In the genomic region with DNA sequence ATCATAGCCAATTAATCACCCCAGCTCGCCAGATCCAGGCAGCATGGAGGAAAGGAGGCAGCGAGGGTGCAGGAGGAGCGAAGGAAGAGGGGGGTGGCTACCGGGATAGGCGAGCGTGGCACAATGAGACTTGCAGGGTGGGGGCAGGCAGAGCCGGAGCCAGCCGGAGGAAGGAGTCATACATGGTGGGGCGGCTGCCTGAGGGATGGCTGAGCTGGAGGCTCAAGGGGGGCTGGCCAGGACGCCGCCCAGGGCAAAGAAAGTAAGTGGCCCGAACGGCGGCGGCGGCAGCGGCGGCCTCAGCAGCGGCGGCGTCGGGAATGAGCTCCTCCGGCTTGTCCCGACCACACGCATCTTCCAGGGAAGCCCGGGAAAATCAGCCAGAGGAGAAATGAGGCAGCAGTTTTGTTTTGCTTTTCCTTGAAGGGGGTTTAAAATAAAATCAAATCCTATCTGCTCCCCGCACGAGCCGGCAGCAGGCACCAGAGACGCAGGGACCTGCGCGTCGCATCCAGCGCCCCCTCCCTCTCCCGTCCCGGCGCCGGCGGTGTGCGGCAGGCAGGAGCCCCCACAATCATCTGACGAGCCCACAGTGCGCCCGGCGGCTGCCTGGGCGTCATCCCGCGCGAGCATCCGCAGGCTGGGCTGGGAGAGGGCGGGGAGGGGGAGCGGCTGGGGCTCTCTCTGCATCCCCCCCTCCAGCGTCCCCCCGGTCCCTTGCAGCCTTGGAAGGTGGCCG, we compare ENCODE assay signal across 13 cellular contexts.
DNase-seq lines count a peak whose midpoint lies in the region; TF ChIP-seq lines count a peak whose summit lies in the region.
"Had no signal": no experiment of that assay in that cellular context is flagged by ENCODE, and none has a peak within 500 bp of the region (broad histone marks: within the 10 kb centered on the region; RNA-seq: fewer than 3 reads in every experiment).

No MANE protein-coding gene starts in this region.

- H3K36me3 ChIP-seq in cardiac muscle cell (no peaks in the 10 kb centered on the region), endodermal cell (ENCODE audit: control insufficient read depth, insufficient read depth, low read length) (no peaks in the 10 kb centered on the region), mesendoderm (ENCODE audit: control insufficient read depth, insufficient read depth, low read length) (no peaks in the 10 kb centered on the region), vagina (no peaks in the 10 kb centered on the region)

- H4K5ac ChIP-seq in mesendoderm (ENCODE audit: low read length) = no peak overlapping the region

- H3K56ac ChIP-seq in mesendoderm (ENCODE audit: low read length) = peak overlapping the region; percentile 84

- H2BK120ac ChIP-seq in mesendoderm (ENCODE audit: low read depth, low read length) = no peak overlapping the region

- peak overlapping the region; percentile 25 for H3K9ac ChIP-seq in endodermal cell (ENCODE audit: extremely low read depth, low read length, poor library complexity, severe bottlenecking)
- peak overlapping the region; percentile 61 for H3K9ac ChIP-seq in mesendoderm (ENCODE audit: low read length)

- DNase-seq in cardiac muscle cell (ENCODE audit: low read depth in 1 of 2, low spot score in 1 of 2) (peak; percentile 22 to 33), cardiac septum (ENCODE audit: low spot score) (no peak), endodermal cell (peak; percentile 77), mesendoderm (peak; percentile 72), vagina (ENCODE audit: extremely low spot score in 2 of 2) (no peak), pons (ENCODE audit: low spot score) (no peak), COR-L47 (lab: John Stamatoyannopoulos, UW) (no peak), HUDEP-2 (lab: John Stamatoyannopoulos, UW; ENCODE audit: unreplicated experiment in 76 of 76) (no peak)
- DNase-seq: activated B cell treated with CpG ODN at 0.5 μM for 24 hours, body of pancreas, NCI-H2081 had no signal

- H3K4me3 Mint-ChIP-seq in endodermal cell = peak overlapping the region; percentile 65
- H3K4me3 Mint-ChIP-seq: activated B cell treated with CpG ODN at 0.5 μM for 24 hours, B cell had no signal

- H4K8ac ChIP-seq in mesendoderm (ENCODE audit: low read depth, low read length) = no peak overlapping the region

- TF ChIP-seq CTCF in cardiac muscle cell (IDR thresholded peaks at IDR 0.05; ENCODE audit: low read depth, low read length) (no peak), endodermal cell (conservative IDR thresholded peaks at IDR 0.05) (no peak), vagina (IDR thresholded peaks at IDR 0.05) (no peak)

- no peaks in the 10 kb centered on the region for H3K4me1 ChIP-seq in cardiac muscle cell (ENCODE audit: low read depth)
- peaks cover 6% of the 10 kb centered on the region for H3K4me1 ChIP-seq in endodermal cell (ENCODE audit: control insufficient read depth, insufficient read depth, low read length)
- H3K4me1 ChIP-seq in mesendoderm (ENCODE audit: control insufficient read depth, low read depth, low read length) = no peaks in the 10 kb centered on the region
- peaks cover 10% of the 10 kb centered on the region for H3K4me1 ChIP-seq in vagina
- H3K4me1 ChIP-seq: body of pancreas had no signal

- H3K27me3 ChIP-seq in cardiac muscle cell (peaks cover 31% of the 10 kb centered on the region), endodermal cell (ENCODE audit: control insufficient read depth, insufficient read depth, low read length, poor library complexity, severe bottlenecking) (peaks cover 26% of the 10 kb centered on the region), mesendoderm (ENCODE audit: insufficient read depth, low read length, poor library complexity) (no peaks in the 10 kb centered on the region), vagina (peaks cover 5% of the 10 kb centered on the region)
- H3K27me3 ChIP-seq: body of pancreas had no signal

- no peaks in the 10 kb centered on the region for H3K9me3 Mint-ChIP-seq in endodermal cell
- H3K9me3 Mint-ChIP-seq: activated B cell treated with CpG ODN at 0.5 μM for 24 hours had no signal

- H3K36me3 Mint-ChIP-seq in endodermal cell (ENCODE audit: low read depth) = peaks cover 3% of the 10 kb centered on the region

- H3K4me3 ChIP-seq in cardiac muscle cell (peak overlapping the region; percentile 26), endodermal cell (ENCODE audit: low read length) (peak overlapping the region; percentile 76), mesendoderm (ENCODE audit: low read length) (peak overlapping the region; percentile 30), vagina (peak overlapping the region; percentile 31 to 34)
- H3K4me3 ChIP-seq: body of pancreas, lung had no signal

- H3K27ac Mint-ChIP-seq in endodermal cell = peak overlapping the region; percentile 48
- H3K27ac Mint-ChIP-seq: activated B cell treated with CpG ODN at 0.5 μM for 24 hours, B cell had no signal

- 0 to 3% methylated on average over 27 to 54 of the region's 54 CpGs for WGBS in endodermal cell (ENCODE audit: insufficient coverage in 1 of 2, insufficient read length in 1 of 2), 2 experiments
- WGBS in mesendoderm (ENCODE audit: extremely low coverage, insufficient coverage, low lambda C conversion rate) = no CpG with 5 or more reads among the region's 54 CpGs

- H3K4ac ChIP-seq in mesendoderm (ENCODE audit: low read depth, low read length) = peak overlapping the region; percentile 21

- H3K79me1 ChIP-seq in mesendoderm (ENCODE audit: low read length) = no peaks in the 10 kb centered on the region

- H3K18ac ChIP-seq in mesendoderm (ENCODE audit: low read length) = peak overlapping the region; percentile 42

- H3K27ac ChIP-seq in cardiac muscle cell (no peak overlapping the region), endodermal cell (ENCODE audit: low read depth, low read length) (peak overlapping the region; percentile 63), mesendoderm (ENCODE audit: low read depth, low read length) (no peak overlapping the region), vagina (no peak overlapping the region)
- H3K27ac ChIP-seq: body of pancreas had no signal

- H3K27me3 Mint-ChIP-seq in endodermal cell (ENCODE audit: insufficient read depth) = peaks cover 20% of the 10 kb centered on the region

- peak overlapping the region; percentile 79 for H3K4me2 ChIP-seq in mesendoderm (ENCODE audit: low read length)

- no peaks in the 10 kb centered on the region for H3K79me2 ChIP-seq in mesendoderm (ENCODE audit: control insufficient read depth, insufficient read depth, low read length)

- no peak for TF ChIP-seq POLR2A in vagina (IDR thresholded peaks at IDR 0.05)

- H3K9me3 ChIP-seq in cardiac muscle cell (ENCODE audit: low read depth) = no peaks in the 10 kb centered on the region
- no peaks in the 10 kb centered on the region for H3K9me3 ChIP-seq in endodermal cell (ENCODE audit: control insufficient read depth, low read length)
- H3K9me3 ChIP-seq in vagina = no peaks in the 10 kb centered on the region
- H3K9me3 ChIP-seq: body of pancreas had no signal

- H3K4me1 Mint-ChIP-seq in endodermal cell = peaks cover 13% of the 10 kb centered on the region
- H3K4me1 Mint-ChIP-seq: activated B cell treated with CpG ODN at 0.5 μM for 24 hours, B cell had no signal

- no peak overlapping the region for H2BK15ac ChIP-seq in mesendoderm (replicated peaks; ENCODE audit: low read depth)

- H2BK5ac ChIP-seq in mesendoderm (ENCODE audit: low read length) = no peak overlapping the region

- intact Hi-C loops in cardiac septum (cut with DNase I) (no loop called here), vagina (cut with DNase I) (no loop called here)

- H3K23ac ChIP-seq in mesendoderm (ENCODE audit: low read length) = no peak overlapping the region

- H2AK5ac ChIP-seq in mesendoderm (ENCODE audit: low read length) = no peak overlapping the region

Comparison
In these comparisons a context has a peak if more than half of its experiments do, and no peak if none do; other contexts are left out.
1. DNase-seq: peak in cardiac muscle cell (2 of 2), endodermal cell (single experiment) and mesendoderm (single experiment); none in cardiac septum (single experiment), vagina (0 of 2), pons (single experiment), COR-L47 (single experiment) and HUDEP-2 (0 of 76).
2. H3K4me3 ChIP-seq: peak in every context shown above with its lines; median percentile 76 in endodermal cell; 32 in vagina; 30 in mesendoderm; 26 in cardiac muscle cell.